Comparison of ENCODE assay signal across 22 cellular contexts in the genomic region with DNA sequence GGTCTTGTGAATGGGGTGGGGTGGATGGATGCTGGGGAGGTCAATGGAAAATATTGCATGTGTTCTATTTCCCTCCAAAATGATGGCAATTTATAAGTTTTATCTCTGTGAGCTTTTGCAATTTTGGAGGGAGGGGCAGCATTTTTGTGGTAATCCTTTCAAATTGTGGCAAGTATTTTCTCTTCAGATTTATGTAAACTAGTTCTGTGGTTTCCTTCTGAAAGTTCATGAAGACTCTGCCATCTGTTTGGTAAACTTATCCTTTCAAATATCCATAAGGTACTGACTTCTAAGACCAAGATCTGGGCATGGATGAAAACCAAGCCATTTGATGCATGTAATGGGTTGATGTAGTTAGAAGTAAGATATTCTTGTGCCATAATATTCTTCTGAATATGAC.
DNase-seq lines count a peak whose midpoint lies in the region; ATAC-seq and TF ChIP-seq lines count a peak whose summit lies in the region.
"Had no signal": no experiment of that assay in that cellular context is flagged by ENCODE, and none has a peak within 500 bp of the region (broad histone marks: within the 10 kb centered on the region; RNA-seq: fewer than 3 reads in every experiment).

No MANE protein-coding gene starts in this region.

- CTCF ChIA-PET in HCT116 (lab: Charles Lee) = no interaction called here

- H3K27ac ChIP-seq in HCT116 (ENCODE audit: low read depth, low read length) = no peak overlapping the region
- H3K27ac ChIP-seq in SJSA1 = peak overlapping the region; percentile 92
- no peak overlapping the region for H3K27ac ChIP-seq in ovary
- H3K27ac ChIP-seq in body of pancreas = no peak overlapping the region
- H3K27ac ChIP-seq: prostate gland, RWPE1, WERI-Rb-1 had no signal

- POLR2A ChIA-PET in HCT116 (lab: Charles Lee) = no interaction called here

- intact Hi-C loops in HCT116 (cut with micrococcal nuclease) = no loop called here
- intact Hi-C loops in ovary (cut with DNase I) = no loop called here
- intact Hi-C loops in body of pancreas (cut with DNase I) = no loop called here

- TF ChIP-seq CTCF in HCT116 (IDR thresholded peaks at IDR 0.05 in 2 of 3, conservative IDR thresholded peaks at IDR 0.05 in 1 of 3; ENCODE audit: borderline replicate concordance in 1 of 3, insufficient read depth in 1 of 3, low read depth in 2 of 3, low read length in 2 of 3) = no peak
- no peak for TF ChIP-seq CTCF in fibroblast of mammary gland (conservative IDR thresholded peaks at IDR 0.05; ENCODE audit: control insufficient read depth, insufficient read depth, low read depth, low read length)
- TF ChIP-seq CTCF in ovary (IDR thresholded peaks at IDR 0.05) = no peak
- no peak for TF ChIP-seq CTCF in body of pancreas (IDR thresholded peaks at IDR 0.05)

- no peaks in the 10 kb centered on the region for H3K36me3 ChIP-seq in HCT116 (ENCODE audit: control insufficient read depth in 1 of 2, insufficient read depth in 2 of 2, low read length in 2 of 2)
- no peaks in the 10 kb centered on the region for H3K36me3 ChIP-seq in SJSA1
- no peaks in the 10 kb centered on the region for H3K36me3 ChIP-seq in ovary
- no peaks in the 10 kb centered on the region for H3K36me3 ChIP-seq in body of pancreas (replicated peaks in 1 of 2; ENCODE audit: insufficient read depth in 1 of 2, low read depth in 2 of 2)
- H3K36me3 ChIP-seq: prostate gland, WERI-Rb-1 had no signal

- peak overlapping the region; percentile 77 for H2AFZ ChIP-seq in HCT116 (ENCODE audit: low read depth, low read length, poor library complexity, severe bottlenecking)
- H2AFZ ChIP-seq: hepatocyte had no signal

- peaks cover 3 to 19% of the 10 kb centered on the region in 2 experiments; a peak in 3 of 4 replicates for H3K4me1 ChIP-seq in HCT116 (ENCODE audit: control insufficient read depth in 1 of 2, insufficient read depth in 2 of 2, low read length in 2 of 2)
- peaks cover 43% of the 10 kb centered on the region for H3K4me1 ChIP-seq in SJSA1 (replicated peaks)
- H3K4me1 ChIP-seq in ovary (ENCODE audit: insufficient read depth) = no peaks in the 10 kb centered on the region
- H3K4me1 ChIP-seq in body of pancreas = no peaks in the 10 kb centered on the region
- H3K4me1 ChIP-seq: prostate gland had no signal

- H3K9me3 ChIP-seq in HCT116 (ENCODE audit: control insufficient read depth in 1 of 2, insufficient read depth in 1 of 2, low read depth in 1 of 2, low read length in 2 of 2) (no peaks in the 10 kb centered on the region), SJSA1 (replicated peaks) (no peaks in the 10 kb centered on the region), ovary (no peaks in the 10 kb centered on the region), body of pancreas (no peaks in the 10 kb centered on the region)
- H3K9me3 ChIP-seq: prostate gland had no signal

- RAD21 ChIA-PET in HCT116 (lab: Charles Lee; ENCODE audit: low non-redundant PET in 1 of 2, low total read pairs in 2 of 2, uncharacterized antibody in 2 of 2, unreplicated experiment in 2 of 2) = no interaction called here

- DNase-seq in HCT116 (ENCODE audit: low read depth, low spot score) (no peak), SJSA1 (ENCODE audit: low read depth in 1 of 2, low spot score in 2 of 2) (peak in 1 of 2 experiments; percentile 59), fibroblast of mammary gland (ENCODE audit: low read depth) (peak; percentile 18), ovary (no peak), body of pancreas (no peak)
- DNase-seq: activated CD4-positive, alpha-beta memory T cell treated with anti-CD3 and anti-CD28 coated beads, Interleukin-2, amount 10 ng/mL, durations not matched to agents 7 days and 5 days; activated naive CD4-positive, alpha-beta T cell treated with anti-CD3 and anti-CD28 coated beads, Interleukin-2, amount 50 U/mL, for 16 hours; activated T-cell treated with anti-CD3 and anti-CD28 coated beads, Interleukin-2, amount 50 U/mL, for 24 hours; DMS153; kidney; mesendoderm; NCI-H187 treated with DMSO at 0.1 percent for 48 hours; NCI-H446; stimulated activated CD8-positive, alpha-beta memory T cell treated with anti-CD3 and anti-CD28 coated beads, Interleukin-4, amount 100 ng/mL, for 48 hours; T-helper 1 cell; WERI-Rb-1 had no signal

- no peak overlapping the region for H3K9ac ChIP-seq in HCT116 (ENCODE audit: low read length)

- TF ChIP-seq POLR2A in HCT116 (IDR thresholded peaks at IDR 0.05; ENCODE audit: borderline replicate concordance, extremely low read depth, insufficient read depth, insufficient read length) (no peak), ovary (IDR thresholded peaks at IDR 0.05) (no peak), body of pancreas (IDR thresholded peaks at IDR 0.05) (no peak)

- H3K79me2 ChIP-seq in HCT116 (ENCODE audit: insufficient read depth, low read length) = no peaks in the 10 kb centered on the region
- H3K79me2 ChIP-seq: hepatocyte had no signal

- TF ChIP-seq EP300 in ovary (IDR thresholded peaks at IDR 0.05) = no peak

- no TSS peak for BruUV-seq in HCT116 (replicated peaks; lab: Mats Ljungman, UMichigan)

- H3K9me2 ChIP-seq in HCT116 (ENCODE audit: insufficient read depth) = no peaks in the 10 kb centered on the region

- H3K4me3 ChIP-seq in HCT116 (replicated peaks in 1 of 2; ENCODE audit: low read depth in 1 of 2, low read length in 2 of 2) (no peak overlapping the region), SJSA1 (no peak overlapping the region), fibroblast of mammary gland (ENCODE audit: control insufficient read depth, low read depth, low read length) (no peak overlapping the region), ovary (no peak overlapping the region), body of pancreas (no peak overlapping the region)
- H3K4me3 ChIP-seq: hepatocyte, prostate gland had no signal

- ATAC-seq in HCT116 (no peak), HG03521 (IDR thresholded peaks at IDR 0.05; ENCODE audit: unreplicated experiment) (no peak), esophagus mucosa (no peak), body of pancreas (no peak)
- ATAC-seq: natural killer cell treated with Interleukin-12 subunit alpha and Interleukin-12 subunit beta and Interleukin-15 and Interleukin-18, amount 100 ng/mL, for 72 hours had no signal

- no peaks in the 10 kb centered on the region for H4K20me1 ChIP-seq in HCT116 (ENCODE audit: insufficient read depth)

- H3K27me3 ChIP-seq in HCT116 (ENCODE audit: insufficient read depth, low read length) (no peaks in the 10 kb centered on the region), SJSA1 (replicated peaks) (no peaks in the 10 kb centered on the region), ovary (no peaks in the 10 kb centered on the region), body of pancreas (no peaks in the 10 kb centered on the region)
- H3K27me3 ChIP-seq: hepatocyte had no signal

- no peak for TF ChIP-seq RAD21 in HCT116 (IDR thresholded peaks at IDR 0.05; ENCODE audit: low read depth)

- H3K4me2 ChIP-seq in HCT116 (ENCODE audit: low read length) = no peak overlapping the region
- H3K4me2 ChIP-seq: hepatocyte had no signal

TF ChIP-seq in HCT116, 20 proteins besides CTCF, POLR2A, EP300 and RAD21:
- TF ChIP-seq, protein P1, sequence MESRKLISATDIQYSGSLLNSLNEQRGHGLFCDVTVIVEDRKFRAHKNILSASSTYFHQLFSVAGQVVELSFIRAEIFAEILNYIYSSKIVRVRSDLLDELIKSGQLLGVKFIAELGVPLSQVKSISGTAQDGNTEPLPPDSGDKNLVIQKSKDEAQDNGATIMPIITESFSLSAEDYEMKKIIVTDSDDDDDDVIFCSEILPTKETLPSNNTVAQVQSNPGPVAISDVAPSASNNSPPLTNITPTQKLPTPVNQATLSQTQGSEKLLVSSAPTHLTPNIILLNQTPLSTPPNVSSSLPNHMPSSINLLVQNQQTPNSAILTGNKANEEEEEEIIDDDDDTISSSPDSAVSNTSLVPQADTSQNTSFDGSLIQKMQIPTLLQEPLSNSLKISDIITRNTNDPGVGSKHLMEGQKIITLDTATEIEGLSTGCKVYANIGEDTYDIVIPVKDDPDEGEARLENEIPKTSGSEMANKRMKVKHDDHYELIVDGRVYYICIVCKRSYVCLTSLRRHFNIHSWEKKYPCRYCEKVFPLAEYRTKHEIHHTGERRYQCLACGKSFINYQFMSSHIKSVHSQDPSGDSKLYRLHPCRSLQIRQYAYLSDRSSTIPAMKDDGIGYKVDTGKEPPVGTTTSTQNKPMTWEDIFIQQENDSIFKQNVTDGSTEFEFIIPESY (IDR thresholded peaks at IDR 0.05; ENCODE audit: extremely low read depth, insufficient replicate concordance, low read length) = no peak
- TF ChIP-seq SIN3A (IDR thresholded peaks at IDR 0.05; ENCODE audit: low read depth) (no peak), EGR1 (IDR thresholded peaks at IDR 0.05; ENCODE audit: low read depth) (no peak), CEBPB (IDR thresholded peaks at IDR 0.05; ENCODE audit: low read depth) (no peak), JUND (IDR thresholded peaks at IDR 0.05) (no peak), FOSL1 (IDR thresholded peaks at IDR 0.05; ENCODE audit: low read depth) (no peak)
